In genomic region chr17:38584350-38584925, GRCh38 we compare ENCODE assay signal across 1 cellular context.
A peak's percentile ranks its signal among the peaks of the same experiment; 100 is the strongest.
TF ChIP-seq lines count a peak whose summit lies in the region.

No MANE protein-coding gene starts in this region.

TF ChIP-seq in HepG2, 621 proteins besides CTCF, POLR2A, EP300 and RAD21 (continued from another document and continues in another):
- TF ChIP-seq HBP1 (CRISPR knock-in tag; IDR thresholded peaks at IDR 0.05; ENCODE audit: low read depth), result 0 out of 2 replicates have a peak, but pooled peaks have one; percentile 53
- TF ChIP-seq ERF (CRISPR knock-in tag; IDR thresholded peaks at IDR 0.05), result 0 out of 2 replicates have a peak, but pooled peaks have one; percentile 23
- TF ChIP-seq SOX6 (IDR thresholded peaks at IDR 0.05), result no peak
- peak; percentile 50 for TF ChIP-seq SOX6 (CRISPR knock-in tag; IDR thresholded peaks at IDR 0.05)
- no peak for TF ChIP-seq ZNF704 (CRISPR knock-in tag; IDR thresholded peaks at IDR 0.05; ENCODE audit: borderline replicate concordance)
- TF ChIP-seq ZSCAN9 (CRISPR knock-in tag; IDR thresholded peaks at IDR 0.05; ENCODE audit: borderline replicate concordance), result no peak; the same call in 1 of the 2 replicates
- TF ChIP-seq CCAR2 (optimal IDR thresholded peaks at IDR 0.05; ENCODE audit: low read depth, low read length), result no peak
- TF ChIP-seq ZNF121 (CRISPR knock-in tag; IDR thresholded peaks at IDR 0.05), result peak; percentile 89
- TF ChIP-seq ZNF446 (CRISPR knock-in tag; IDR thresholded peaks at IDR 0.05), result 0 out of 2 replicates have a peak, but pooled peaks have one; percentile 12
- TF ChIP-seq HDAC2 (CRISPR knock-in tag; IDR thresholded peaks at IDR 0.05), result peak; percentile 45; the same call in 1 of the 2 replicates
- TF ChIP-seq ZNF513 (CRISPR knock-in tag; conservative IDR thresholded peaks at IDR 0.05), result no peak
- no peak for TF ChIP-seq ZNF784 (CRISPR knock-in tag; IDR thresholded peaks at IDR 0.05; ENCODE audit: borderline replicate concordance)
- TF ChIP-seq ZNF460 (CRISPR knock-in tag; IDR thresholded peaks at IDR 0.05; ENCODE audit: borderline replicate concordance), result no peak
- TF ChIP-seq SALL1 (CRISPR knock-in tag; IDR thresholded peaks at IDR 0.05), result peak; percentile 42; the same call in 1 of the 2 replicates
- TF ChIP-seq ZNF558 (CRISPR knock-in tag; IDR thresholded peaks at IDR 0.05; ENCODE audit: borderline replicate concordance), result no peak
- TF ChIP-seq ZNF747 (CRISPR knock-in tag; IDR thresholded peaks at IDR 0.05; ENCODE audit: borderline replicate concordance), result 0 out of 2 replicates have a peak, but pooled peaks have one; percentile 31
- TF ChIP-seq RFX1 (IDR thresholded peaks at IDR 0.05), result no peak
- TF ChIP-seq ZNF605 (CRISPR knock-in tag; IDR thresholded peaks at IDR 0.05), result peak; percentile 17
- no peak for TF ChIP-seq ZNF441 (CRISPR knock-in tag; IDR thresholded peaks at IDR 0.05; ENCODE audit: borderline replicate concordance)
- TF ChIP-seq PCBP1 (IDR thresholded peaks at IDR 0.05; ENCODE audit: borderline replicate concordance, low read depth, low read length), result no peak
- no peak for TF ChIP-seq ARNTL (CRISPR knock-in tag; IDR thresholded peaks at IDR 0.05)
- no peak for TF ChIP-seq ZNF597 (CRISPR knock-in tag; IDR thresholded peaks at IDR 0.05)
- 0 out of 2 replicates have a peak, but pooled peaks have one; percentile 28 for TF ChIP-seq BCL6 (CRISPR knock-in tag; IDR thresholded peaks at IDR 0.05)
- no peak for TF ChIP-seq ZNF564 (CRISPR knock-in tag; IDR thresholded peaks at IDR 0.05)
- TF ChIP-seq CHCHD3 (CRISPR knock-in tag; IDR thresholded peaks at IDR 0.05), result no peak
- no peak for TF ChIP-seq ATF4 (CRISPR knock-in tag; IDR thresholded peaks at IDR 0.05)
- no peak for TF ChIP-seq NCOA5 (CRISPR knock-in tag; IDR thresholded peaks at IDR 0.05)
- TF ChIP-seq CCDC6 (CRISPR knock-in tag; IDR thresholded peaks at IDR 0.05), result 0 out of 2 replicates have a peak, but pooled peaks have one; percentile 24
- TF ChIP-seq NFATC3 (CRISPR knock-in tag; IDR thresholded peaks at IDR 0.05), result no peak
- peak; percentile 36; the same call in 1 of the 2 replicates for TF ChIP-seq PPARG (CRISPR knock-in tag; conservative IDR thresholded peaks at IDR 0.05)
- TF ChIP-seq NR0B2 (CRISPR knock-in tag; IDR thresholded peaks at IDR 0.05), result no peak
- no peak for TF ChIP-seq ZNF333 (CRISPR knock-in tag; IDR thresholded peaks at IDR 0.05; ENCODE audit: borderline replicate concordance)
- TF ChIP-seq ATF1 (CRISPR knock-in tag; IDR thresholded peaks at IDR 0.05), result no peak
- TF ChIP-seq NONO (IDR thresholded peaks at IDR 0.05), result no peak
- TF ChIP-seq NONO (CRISPR knock-in tag; conservative IDR thresholded peaks at IDR 0.05), result no peak; the same call in 1 of the 2 replicates
- peak in 1 of 2 experiments; percentile 38; a peak in 1 of 4 replicates for TF ChIP-seq KLF16 (CRISPR knock-in tag; IDR thresholded peaks at IDR 0.05)
- no peak for TF ChIP-seq DNMT1 (CRISPR knock-in tag; IDR thresholded peaks at IDR 0.05)
- no peak for TF ChIP-seq ZNF33A (CRISPR knock-in tag; IDR thresholded peaks at IDR 0.05; ENCODE audit: borderline replicate concordance)
- no peak for TF ChIP-seq MLXIP (CRISPR knock-in tag; IDR thresholded peaks at IDR 0.05; ENCODE audit: borderline replicate concordance)
- TF ChIP-seq HOMEZ (CRISPR knock-in tag; IDR thresholded peaks at IDR 0.05; ENCODE audit: low read depth), result 0 out of 2 replicates have a peak, but pooled peaks have one; percentile 16
- peak; percentile 54; the same call in 1 of the 2 replicates for TF ChIP-seq ZNF354B (CRISPR knock-in tag; IDR thresholded peaks at IDR 0.05)
- TF ChIP-seq ZBTB46 (CRISPR knock-in tag; IDR thresholded peaks at IDR 0.05; ENCODE audit: borderline replicate concordance), result no peak
- TF ChIP-seq SMC3 (IDR thresholded peaks at IDR 0.05; ENCODE audit: low read length), result peak; percentile 34; the same call in 1 of the 2 replicates
- TF ChIP-seq SKIL (CRISPR knock-in tag; IDR thresholded peaks at IDR 0.05; ENCODE audit: borderline replicate concordance), result no peak
- TF ChIP-seq KLF9 (CRISPR knock-in tag; IDR thresholded peaks at IDR 0.05; ENCODE audit: low read depth), result no peak
- TF ChIP-seq ZNF256 (CRISPR knock-in tag; conservative IDR thresholded peaks at IDR 0.05), result no peak
- no peak for TF ChIP-seq ZNF570 (CRISPR knock-in tag; IDR thresholded peaks at IDR 0.05; ENCODE audit: borderline replicate concordance)
- TF ChIP-seq JUN (CRISPR knock-in tag; IDR thresholded peaks at IDR 0.05), result no peak
- 0 out of 2 replicates have a peak, but pooled peaks have one; percentile 58 for TF ChIP-seq SP140L (CRISPR knock-in tag; IDR thresholded peaks at IDR 0.05; ENCODE audit: borderline replicate concordance)
- TF ChIP-seq ZNF792 (CRISPR knock-in tag; IDR thresholded peaks at IDR 0.05), result no peak
- peak; percentile 40; the same call in 1 of the 2 replicates for TF ChIP-seq CBFB (CRISPR knock-in tag; IDR thresholded peaks at IDR 0.05)
- TF ChIP-seq ZNF292 (CRISPR knock-in tag; IDR thresholded peaks at IDR 0.05; ENCODE audit: borderline replicate concordance, low read depth), result no peak
- TF ChIP-seq EZH2 (conservative IDR thresholded peaks at IDR 0.05; ENCODE audit: low read depth, low read length), result no peak
- TF ChIP-seq TOE1 (CRISPR knock-in tag; IDR thresholded peaks at IDR 0.05), result no peak
- no peak for TF ChIP-seq LCORL (IDR thresholded peaks at IDR 0.05)
- 0 out of 2 replicates have a peak, but pooled peaks have one; percentile 35 for TF ChIP-seq LCORL (CRISPR knock-in tag; IDR thresholded peaks at IDR 0.05)
- no peak for TF ChIP-seq MTA3 (CRISPR knock-in tag; IDR thresholded peaks at IDR 0.05)
